In the genomic region with DNA sequence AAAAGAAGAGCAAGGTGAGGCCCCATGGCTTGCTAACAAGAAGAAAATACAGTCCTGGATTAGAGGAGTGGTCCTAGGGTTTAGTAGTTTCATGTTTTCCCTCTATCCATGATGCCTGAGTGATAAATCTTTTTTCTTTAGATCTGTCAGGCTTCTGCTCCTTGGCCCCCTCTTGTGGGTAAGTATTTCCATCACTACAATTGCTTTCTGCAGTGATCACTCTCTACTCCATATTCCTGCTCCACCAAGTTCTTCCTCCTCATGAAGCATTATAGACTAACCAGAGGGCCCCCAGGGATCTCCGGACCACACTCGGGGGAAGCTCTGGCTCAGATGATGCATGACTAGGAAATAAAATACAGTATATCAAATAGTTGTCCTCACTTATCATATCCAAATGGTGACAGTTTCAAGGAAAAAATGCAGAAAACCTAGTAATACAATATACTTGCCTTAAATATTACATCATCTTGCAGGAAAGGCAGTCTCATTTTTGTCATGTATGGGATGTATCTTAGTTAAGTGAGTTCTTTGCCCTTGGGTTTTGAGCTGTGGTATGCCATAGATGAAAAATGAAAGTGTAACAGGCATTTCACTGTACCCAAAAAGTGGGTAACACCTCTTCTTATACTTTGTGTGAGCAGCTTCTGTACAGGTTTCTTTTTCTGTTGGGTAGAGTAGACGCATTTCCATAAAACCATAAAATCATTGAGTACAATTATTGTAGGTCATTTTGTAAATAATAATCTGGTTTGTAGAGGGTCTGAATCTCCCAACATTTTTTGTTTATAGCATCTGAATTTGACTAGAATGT, we compare ENCODE assay signal across 8 cellular contexts.
DNase-seq lines count a peak whose midpoint lies in the region; ATAC-seq, FAIRE-seq and TF ChIP-seq lines count a peak whose summit lies in the region.

No MANE protein-coding gene starts in this region.

- H3K27ac ChIP-seq in cardiac muscle cell: no peak overlapping the region
- no peak overlapping the region for H3K27ac ChIP-seq in PC-9
- no peak overlapping the region for H3K27ac ChIP-seq in neuronal stem cell (replicated peaks; ENCODE audit: low read length)
- H3K27ac ChIP-seq in uterus: no peak overlapping the region

- FAIRE-seq in H54 (lab: Jason Lieb, UNC): no peak

- H4K8ac ChIP-seq in neuronal stem cell (ENCODE audit: low read depth, low read length): no peak overlapping the region

- WGBS in neuronal stem cell (ENCODE audit: extremely low coverage in 2 of 2, insufficient read length in 2 of 2, insufficient replicate concordance in 1 of 2), 2 donors: no CpG with 5 or more reads among the region's 3 CpGs

- H3K18ac ChIP-seq in neuronal stem cell (ENCODE audit: low read length): no peak overlapping the region

- H3K4me2 ChIP-seq in PC-9 (no peak overlapping the region), neuronal stem cell (ENCODE audit: insufficient read depth, low read length, poor library complexity, severe bottlenecking) (no peak overlapping the region)

- DNase-seq in cardiac muscle cell (ENCODE audit: low read depth in 1 of 2, low spot score in 1 of 2) (peak; percentile 12 to 59), cardiac septum (ENCODE audit: low spot score) (no peak), PC-9 (peak in 1 of 2 experiments; percentile 10), foreskin fibroblast (peak in 1 of 2 donors; percentile 45), H54 (ENCODE audit: insufficient read length, low spot score) (no peak), neuronal stem cell (ENCODE audit: low spot score) (no peak), uterus (no peak)

- H2AK5ac ChIP-seq in neuronal stem cell (ENCODE audit: low read depth, low read length): no peak overlapping the region

- CTCF ChIA-PET in PC-9 (lab: Charles Lee): interaction anchor here (0.6 kb wide), 1 partner anchor 17 kb away, joined by 3 read pairs; no protein-coding TSS in a partner anchor

- H2BK15ac ChIP-seq in neuronal stem cell (ENCODE audit: low read length): no peak overlapping the region

- H3K14ac ChIP-seq in neuronal stem cell (ENCODE audit: low read length): no peak overlapping the region

- H3K9me3 ChIP-seq in cardiac muscle cell (ENCODE audit: low read depth) (no peaks in the 10 kb centered on the region), PC-9 (ENCODE audit: insufficient read depth, low read depth) (no peaks in the 10 kb centered on the region), neuronal stem cell (replicated peaks in 1 of 2; ENCODE audit: control insufficient read depth in 2 of 2, insufficient read depth in 1 of 2, low read depth in 1 of 2, low read length in 2 of 2) (no peaks in the 10 kb centered on the region), uterus (no peaks in the 10 kb centered on the region)

- no peak overlapping the region for H2BK5ac ChIP-seq in neuronal stem cell (ENCODE audit: low read length)

- H3K36me3 ChIP-seq in cardiac muscle cell (no peaks in the 10 kb centered on the region), PC-9 (ENCODE audit: low read depth) (no peaks in the 10 kb centered on the region), neuronal stem cell (replicated peaks in 1 of 2; ENCODE audit: control insufficient read depth in 2 of 2, insufficient read depth in 2 of 2, low read length in 2 of 2) (no peaks in the 10 kb centered on the region), uterus (no peaks in the 10 kb centered on the region)

- no peak overlapping the region for H3K4ac ChIP-seq in neuronal stem cell (ENCODE audit: low read length)

- no peaks in the 10 kb centered on the region for H3F3A ChIP-seq in PC-9 (ENCODE audit: insufficient read depth, low read depth)

- H3K9ac ChIP-seq in neuronal stem cell (ENCODE audit: low read depth, low read length, poor library complexity): no peak overlapping the region

- H4K20me1 ChIP-seq in PC-9 (ENCODE audit: insufficient read depth): no peaks in the 10 kb centered on the region

- POLR2A ChIA-PET in PC-9 (lab: Charles Lee; ENCODE audit: unreplicated experiment): no interaction called here

- no peak for TF ChIP-seq POLR2A in H54 (IDR thresholded peaks at IDR 0.05; ENCODE audit: low read depth, low read length)
- TF ChIP-seq POLR2A in uterus (IDR thresholded peaks at IDR 0.05): no peak

- no peaks in the 10 kb centered on the region for H3K79me2 ChIP-seq in PC-9 (ENCODE audit: low read depth)

- H3K23ac ChIP-seq in neuronal stem cell (ENCODE audit: low read depth, low read length, poor library complexity): no peak overlapping the region

- TF ChIP-seq CTCF in cardiac muscle cell (IDR thresholded peaks at IDR 0.05; ENCODE audit: low read depth, low read length) (peak; percentile 67), PC-9 (conservative IDR thresholded peaks at IDR 0.05) (peak; percentile 71), foreskin fibroblast (IDR thresholded peaks at IDR 0.05; ENCODE audit: low read depth, low read length) (peak; percentile 35), uterus (IDR thresholded peaks at IDR 0.05) (no peak)

- H3K27me3 ChIP-seq in cardiac muscle cell (no peaks in the 10 kb centered on the region), PC-9 (ENCODE audit: insufficient read depth, low read depth) (no peaks in the 10 kb centered on the region), neuronal stem cell (ENCODE audit: control insufficient read depth in 3 of 3, insufficient read depth in 3 of 3, low read depth in 1 of 3, low read length in 3 of 3) (no peaks in the 10 kb centered on the region), uterus (no peaks in the 10 kb centered on the region)

- intact Hi-C loops in cardiac septum (cut with DNase I): no loop called here
- intact Hi-C loops in PC-9 (cut with micrococcal nuclease; ENCODE audit: unreplicated experiment): loop anchor here (10.0 kb wide), 2 partner anchors 125 to 205 kb away; no protein-coding TSS in a partner anchor
- intact Hi-C loops in uterus (cut with DNase I; ENCODE audit: low total_unique reads): no loop called here

- no peak overlapping the region for H2BK120ac ChIP-seq in neuronal stem cell (ENCODE audit: low read depth, low read length)

- no peak overlapping the region for H2BK12ac ChIP-seq in neuronal stem cell (ENCODE audit: low read length)

- H3K4me3 ChIP-seq in cardiac muscle cell: no peak overlapping the region
- no peak overlapping the region for H3K4me3 ChIP-seq in PC-9
- no peak overlapping the region for H3K4me3 ChIP-seq in foreskin fibroblast (ENCODE audit: low read depth in 1 of 2, low read length in 2 of 2)
- no peak overlapping the region for H3K4me3 ChIP-seq in neuronal stem cell (ENCODE audit: low read length in 2 of 2)
- no peak overlapping the region for H3K4me3 ChIP-seq in uterus

- BruUV-seq in PC-9 (replicated peaks; lab: Mats Ljungman, UMichigan): no TSS peak

- peaks cover 9% of the 10 kb centered on the region for H3K4me1 ChIP-seq in cardiac muscle cell (ENCODE audit: low read depth)
- no peaks in the 10 kb centered on the region for H3K4me1 ChIP-seq in PC-9 (replicated peaks; ENCODE audit: insufficient read depth)
- H3K4me1 ChIP-seq in neuronal stem cell (ENCODE audit: control insufficient read depth in 2 of 2, insufficient read depth in 1 of 2, low read depth in 1 of 2, low read length in 2 of 2): no peaks in the 10 kb centered on the region
- H3K4me1 ChIP-seq in uterus: no peaks in the 10 kb centered on the region

- no peaks in the 10 kb centered on the region for H3K9me2 ChIP-seq in PC-9 (ENCODE audit: insufficient read depth)

- no peak for ATAC-seq in HG02973 (IDR thresholded peaks at IDR 0.05; ENCODE audit: unreplicated experiment)

- no peak overlapping the region for H4K91ac ChIP-seq in neuronal stem cell (ENCODE audit: low read depth, low read length, poor library complexity)

- H3K79me1 ChIP-seq in neuronal stem cell (ENCODE audit: low read depth, low read length): no peaks in the 10 kb centered on the region

- H2AFZ ChIP-seq in PC-9 (0 out of 2 replicates have a peak overlapping the region, but pooled peaks have one; percentile 3), neuronal stem cell (ENCODE audit: low read length) (no peak overlapping the region)

Comparison
In these comparisons a context has a peak if more than half of its experiments do, and no peak if none do; other contexts are left out.
1. DNase-seq: peak in cardiac muscle cell (2 of 2); none in cardiac septum (single experiment), H54 (single experiment), neuronal stem cell (single experiment) and uterus (0 of 2).
2. CTCF ChIP-seq: peak in cardiac muscle cell (single experiment), PC-9 (single experiment) and foreskin fibroblast (single experiment); none in uterus (0 of 4).